20 cellular contexts compared by ENCODE assay signal in the genomic region with DNA sequence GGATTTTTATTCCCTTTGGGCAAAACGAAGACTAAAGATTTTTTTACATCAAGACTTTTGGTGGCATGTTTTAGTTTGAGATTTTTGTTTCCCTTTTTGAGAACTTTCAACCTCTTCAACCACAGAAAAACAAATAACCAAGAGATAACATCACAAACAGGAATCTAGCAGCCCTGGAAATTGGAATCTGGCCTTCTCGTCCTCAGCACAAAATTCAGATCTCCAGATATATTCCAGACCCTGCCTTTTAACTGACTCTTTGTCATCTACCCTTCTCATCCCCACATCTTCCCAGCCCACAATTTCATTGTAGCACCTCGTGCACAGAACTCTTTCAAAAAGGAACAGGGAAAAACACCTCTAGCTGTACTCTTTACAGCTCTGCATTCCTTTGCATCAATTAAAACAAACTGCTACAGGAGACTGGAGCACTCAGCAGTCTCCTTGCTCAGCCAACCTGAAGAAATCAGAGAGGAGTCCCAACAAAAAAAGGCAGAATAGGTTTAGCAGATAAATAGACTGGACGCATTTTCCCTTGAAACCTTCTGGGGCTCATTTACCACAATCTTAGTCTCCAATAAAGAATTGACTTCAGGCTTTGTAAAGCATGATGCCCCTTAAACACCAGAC.
A peak's percentile ranks its signal among the peaks of the same experiment; 100 is the strongest.
DNase-seq lines count a peak whose midpoint lies in the region; ATAC-seq, FAIRE-seq and TF ChIP-seq lines count a peak whose summit lies in the region.
"Had no signal": no experiment of that assay in that cellular context is flagged by ENCODE, and none has a peak within 500 bp of the region (broad histone marks: within the 10 kb centered on the region; RNA-seq: fewer than 3 reads in every experiment).

No MANE protein-coding gene starts in this region.

- H3K4me1 Mint-ChIP-seq in WTC11, result peaks cover 10% of the 10 kb centered on the region

- 0 out of 2 replicates have a peak overlapping the region, but pooled peaks have one; percentile 39 for H2AFZ ChIP-seq in Karpas-422 (ENCODE audit: low read length)
- no peak overlapping the region for H2AFZ ChIP-seq in HepG2 (ENCODE audit: low read length)
- no peak overlapping the region for H2AFZ ChIP-seq in trophoblast cell (ENCODE audit: insufficient read depth, low read length, poor library complexity)
- H2AFZ ChIP-seq: GM23248 had no signal

- H3K27ac ChIP-seq in Karpas-422 (ENCODE audit: low read length), result no peak overlapping the region
- no peak overlapping the region for H3K27ac ChIP-seq in HepG2 (ENCODE audit: extremely low read length, insufficient read depth, low read length)
- H3K27ac ChIP-seq in trophoblast cell (ENCODE audit: low read depth, low read length), result peak overlapping the region; percentile 92
- H3K27ac ChIP-seq: GM23248 had no signal

- H3K4me1 ChIP-seq in Karpas-422 (ENCODE audit: low read length), result peaks cover 53% of the 10 kb centered on the region
- peaks cover 52% of the 10 kb centered on the region for H3K4me1 ChIP-seq in HepG2 (ENCODE audit: insufficient read depth, low read length)
- H3K4me1 ChIP-seq in trophoblast cell (ENCODE audit: control insufficient read depth in 1 of 2, insufficient read depth in 2 of 2, low read length in 2 of 2), result peaks cover 5 to 13% of the 10 kb centered on the region in 2 experiments

- no peak overlapping the region for H3K27ac Mint-ChIP-seq in WTC11
- H3K27ac Mint-ChIP-seq: CD4-positive, alpha-beta T cell; HFFc6 had no signal

- peak overlapping the region; percentile 27 for H2BK5ac ChIP-seq in trophoblast cell (ENCODE audit: low read depth, low read length, poor library complexity)

- POLR2A ChIA-PET in WTC11 (lab: Charles Lee), result no interaction called here
- POLR2A ChIA-PET in HepG2 (lab: Yijun Ruan, JAX), result no interaction called here

- H4K8ac ChIP-seq in trophoblast cell (ENCODE audit: low read depth, low read length), result no peak overlapping the region

- H3K79me1 ChIP-seq in trophoblast cell (ENCODE audit: low read length), result peaks cover 18% of the 10 kb centered on the region

- H3K4me3 Mint-ChIP-seq in WTC11, result no peak overlapping the region
- H3K4me3 Mint-ChIP-seq: CD4-positive, alpha-beta T cell; HFFc6 had no signal

- no peak overlapping the region for H4K91ac ChIP-seq in trophoblast cell (ENCODE audit: low read depth, low read length)

- H3K18ac ChIP-seq in trophoblast cell (ENCODE audit: low read length), result no peak overlapping the region

- H2BK12ac ChIP-seq in trophoblast cell (ENCODE audit: low read length), result no peak overlapping the region

- H3K9me3 ChIP-seq in Karpas-422 (ENCODE audit: low read length) (no peaks in the 10 kb centered on the region), HepG2 (ENCODE audit: low read length) (peaks cover 52% of the 10 kb centered on the region), trophoblast cell (ENCODE audit: insufficient read depth, low read depth, low read length) (no peaks in the 10 kb centered on the region)

- no TSS peak for BruUV-seq in HepG2 (replicated peaks; lab: Mats Ljungman, UMichigan)

- no peak overlapping the region for H3K4me3 ChIP-seq in Karpas-422 (ENCODE audit: low read length)
- H3K4me3 ChIP-seq in HepG2 (replicated peaks in 1 of 3; ENCODE audit: insufficient read depth in 1 of 3, low read depth in 2 of 3, low read length in 3 of 3), result no peak overlapping the region
- no peak overlapping the region for H3K4me3 ChIP-seq in trophoblast cell (ENCODE audit: low read depth, low read length)
- H3K4me3 ChIP-seq: GM12878, GM23248 had no signal

- intact Hi-C loops in HepG2 (cut with micrococcal nuclease; ENCODE audit: unreplicated experiment), result no loop called here

- peaks cover 11% of the 10 kb centered on the region for H3K36me3 Mint-ChIP-seq in WTC11

- H3K4me2 ChIP-seq in Karpas-422 (ENCODE audit: low read depth, low read length, poor library complexity, severe bottlenecking) (no peak overlapping the region), HepG2 (ENCODE audit: low read depth, low read length) (peak overlapping the region; percentile 26; the same call in 1 of the 2 replicates), trophoblast cell (ENCODE audit: low read length) (peak overlapping the region; percentile 21)

- no peaks in the 10 kb centered on the region for H3K27me3 Mint-ChIP-seq in WTC11 (ENCODE audit: low read depth)
- H3K27me3 Mint-ChIP-seq: CD4-positive, alpha-beta T cell had no signal

- H3K36me3 ChIP-seq in Karpas-422 (ENCODE audit: insufficient read depth, low read length) (no peaks in the 10 kb centered on the region), HepG2 (replicated peaks in 1 of 2; ENCODE audit: control insufficient read depth in 1 of 2, insufficient read depth in 2 of 2, low read length in 2 of 2) (no peaks in the 10 kb centered on the region), trophoblast cell (ENCODE audit: control insufficient read depth in 1 of 2, insufficient read depth in 2 of 2, low read length in 2 of 2) (no peaks in the 10 kb centered on the region)

- no peak overlapping the region for H4K12ac ChIP-seq in trophoblast cell (ENCODE audit: low read depth, low read length)

- H3K23ac ChIP-seq in trophoblast cell (ENCODE audit: low read length), result no peak overlapping the region

- H3K4ac ChIP-seq in trophoblast cell (ENCODE audit: low read depth, low read length), result no peak overlapping the region

- CTCF ChIA-PET in WTC11 (lab: Charles Lee), result no interaction called here
- CTCF ChIA-PET in HepG2 (lab: Yijun Ruan, JAX; ENCODE audit: low intra/inter-chr PET ratio, low total read pairs), result no interaction called here

- no peak overlapping the region for H2BK120ac ChIP-seq in trophoblast cell (ENCODE audit: insufficient read depth, low read length, poor library complexity)

- no peak for TF ChIP-seq RAD21 in HepG2 (CRISPR knock-in tag; IDR thresholded peaks at IDR 0.05)

- no peak for TF ChIP-seq POLR2A in HepG2 (IDR thresholded peaks at IDR 0.05; ENCODE audit: insufficient read depth in 1 of 2, low read depth in 2 of 2, low read length in 2 of 2)

- H3K9me2 ChIP-seq in Karpas-422 (replicated peaks; ENCODE audit: insufficient read depth, low read length), result no peaks in the 10 kb centered on the region

- TF ChIP-seq CTCF in WTC11 (IDR thresholded peaks at IDR 0.05) (no peak), HepG2 (CRISPR knock-in tag; IDR thresholded peaks at IDR 0.05) (no peak)

- H3K9ac ChIP-seq in Karpas-422 (ENCODE audit: low read length) (no peak overlapping the region), HepG2 (ENCODE audit: insufficient read depth, low read depth, low read length) (no peak overlapping the region), trophoblast cell (ENCODE audit: low read length) (no peak overlapping the region)
- H3K9ac ChIP-seq: GM23248 had no signal

- H4K20me1 ChIP-seq in Karpas-422 (ENCODE audit: insufficient read depth, low read depth, low read length) (no peaks in the 10 kb centered on the region), HepG2 (ENCODE audit: insufficient read depth, low read length) (no peaks in the 10 kb centered on the region)

- in situ Hi-C loops in HepG2 (cut with HindIII; ENCODE audit: extremely low pct_ligation_motif_present, low pct_unique_long_range_greater_than_20kb), result no loop called here

- TF ChIP-seq EP300 in HepG2 (IDR thresholded peaks at IDR 0.05; ENCODE audit: low read depth in 2 of 2, low read length in 2 of 2) (no peak), HepG2 (CRISPR knock-in tag; IDR thresholded peaks at IDR 0.05; ENCODE audit: borderline replicate concordance) (no peak)

- H3K27me3 ChIP-seq in Karpas-422 (ENCODE audit: low read length) (no peaks in the 10 kb centered on the region), HepG2 (ENCODE audit: control insufficient read depth in 1 of 2, insufficient read depth in 2 of 2, low read length in 2 of 2) (no peaks in the 10 kb centered on the region), trophoblast cell (ENCODE audit: insufficient read depth, low read length) (no peaks in the 10 kb centered on the region)

- H3K79me2 ChIP-seq in Karpas-422 (ENCODE audit: low read length), result no peaks in the 10 kb centered on the region
- H3K79me2 ChIP-seq in HepG2 (ENCODE audit: insufficient read depth, low read length), result no peaks in the 10 kb centered on the region
- H3K79me2 ChIP-seq in trophoblast cell (ENCODE audit: control insufficient read depth, insufficient read depth, low read length, poor library complexity), result peaks cover 1% of the 10 kb centered on the region

- no peak overlapping the region for H3K14ac ChIP-seq in trophoblast cell (ENCODE audit: low read length)

- H3K9me3 Mint-ChIP-seq in WTC11, result peaks cover 14% of the 10 kb centered on the region
- H3K9me3 Mint-ChIP-seq: CD4-positive, alpha-beta T cell had no signal

- no peak for DNase-seq in Karpas-422
- DNase-seq in WTC11 (ENCODE audit: low spot score), result no peak
- DNase-seq in HepG2 (ENCODE audit: low spot score), result peak; percentile 12
- DNase-seq in trophoblast cell, result no peak
- DNase-seq in putamen (ENCODE audit: low spot score), result no peak
- DNase-seq in stimulated activated CD4-positive, alpha-beta T cell treated with anti-CD3 and anti-CD28 coated beads, Interleukin-4, amount 100 ng/mL, for 24 hours, result no peak
- no peak for DNase-seq in HCEC 1CT
- DNase-seq: ACHN; CD4-positive, alpha-beta T cell; DMS79; GDM1; GM23248; HFFc6; NCI-H187; NCI-H69; OCI-M1; SHP77 treated with DMSO at 0.1 percent for 48 hours had no signal

- ATAC-seq in WTC11, result peak; percentile 41; the same call in 1 of the 2 replicates
- ATAC-seq in HepG2, result no peak
- no peak for ATAC-seq in HG03565 (IDR thresholded peaks at IDR 0.05; ENCODE audit: unreplicated experiment)
- ATAC-seq: GM12878 had no signal

- 17% methylated on average over 4 of the region's 4 CpGs for WGBS in HepG2 (ENCODE audit: low lambda C conversion rate)
- WGBS in trophoblast cell (ENCODE audit: extremely low coverage, insufficient coverage, insufficient read length), result no CpG with 5 or more reads among the region's 4 CpGs

- no peak for FAIRE-seq in HepG2 (lab: Jason Lieb, UNC)
- FAIRE-seq: GM12878, GM18507 had no signal

- H2AK5ac ChIP-seq in trophoblast cell (ENCODE audit: low read length), result no peak overlapping the region

TF ChIP-seq in WTC11, 78 proteins besides CTCF, POLR2A, EP300 and RAD21 (continues in another document):
- TF ChIP-seq ZNF671 (CRISPR knock-in tag; IDR thresholded peaks at IDR 0.05) (no peak), MYBL2 (CRISPR knock-in tag; IDR thresholded peaks at IDR 0.05) (no peak), NR1H2 (CRISPR knock-in tag; IDR thresholded peaks at IDR 0.05) (no peak), RORB (CRISPR knock-in tag; IDR thresholded peaks at IDR 0.05) (no peak), TEAD4 (CRISPR knock-in tag; IDR thresholded peaks at IDR 0.05) (no peak), ZNF219 (CRISPR knock-in tag; IDR thresholded peaks at IDR 0.05; ENCODE audit: borderline replicate concordance) (no peak), PRRX2 (CRISPR knock-in tag; IDR thresholded peaks at IDR 0.05) (no peak)

TF ChIP-seq in HepG2, 621 proteins besides CTCF, POLR2A, EP300 and RAD21 (continues in another document):
- TF ChIP-seq SNAPC2 (CRISPR knock-in tag; IDR thresholded peaks at IDR 0.05), result no peak
- TF ChIP-seq RFXANK (CRISPR knock-in tag; IDR thresholded peaks at IDR 0.05), result no peak
